In genomic region chr20:62525014-62525413, GRCh38 we compare ENCODE assay signal across 30 cellular contexts. TPM values are rescaled to one million over a fixed set of nuclear protein-coding genes. Genes with fewer than 3 reads are reported as not detected.
"Had no signal": no experiment of that assay in that cellular context is flagged by ENCODE, and none has a peak within 500 bp of the region (broad histone marks: within the 10 kb centered on the region; RNA-seq: fewer than 3 reads in every experiment).

No MANE protein-coding gene starts in this region.

- H3K9me3 ChIP-seq: heart left ventricle, mucosa of descending colon, neutrophil, stomach, thyroid gland, upper lobe of right lung had no signal

- H3K4me1 ChIP-seq: thyroid gland, upper lobe of right lung had no signal

- H3K36me3 Mint-ChIP-seq: activated CD8-positive, alpha-beta memory T cell treated with anti-CD3 and anti-CD28 coated beads, Interleukin-2, amount 10 ng/mL, durations not matched to agents 7 days and 5 days; activated naive CD8-positive, alpha-beta T cell treated with anti-CD3 and anti-CD28 coated beads for 36 hours; natural killer cell treated with Interleukin-12 subunit alpha and Interleukin-12 subunit beta and Interleukin-15 and Interleukin-18, amount 100 ng/mL, for 72 hours; stimulated activated naive B cell treated with anti-CD40 and anti-IgM and Interleukin-4, amounts not matched to agents 10 μg/mL and 1 μg/mL and 100 μg/mL, for 72 hours; WTC11 had no signal

- FAIRE-seq: astrocyte, endothelial cell of umbilical vein had no signal

- DNase-seq: activated CD4-positive, alpha-beta T cell treated with anti-CD3 and anti-CD28 coated beads for 1 hour; activated CD8-positive, alpha-beta memory T cell treated with anti-CD3 and anti-CD28 coated beads, Interleukin-2, amount 10 ng/mL, durations not matched to agents 7 days and 5 days; activated CD8-positive, alpha-beta T cell treated with anti-CD3 and anti-CD28 coated beads, Interleukin-2, amount 10 ng/mL, durations not matched to agents 7 days and 5 days; activated effector memory CD4-positive, alpha-beta T cell treated with Interleukin-2 at 50 U/mL for 16 hours; activated naive CD4-positive, alpha-beta T cell treated with Interleukin-2 at 50 U/mL for 16 hours; activated naive CD8-positive, alpha-beta T cell treated with anti-CD3 and anti-CD28 coated beads for 36 hours; activated T-cell treated with anti-CD3 and anti-CD28 coated beads for 4 hours; activated T-cell treated with anti-CD3 and anti-CD28 coated beads, Interleukin-2, amount 50 U/mL, for 72 hours; amniotic stem cell; brain microvascular endothelial cell; caudate nucleus; heart left ventricle; stimulated activated CD4-positive, alpha-beta T cell treated with anti-CD3 and anti-CD28 coated beads, Interleukin-15, amount 100 ng/mL, for 24 hours; stimulated activated CD4-positive, alpha-beta T cell treated with anti-CD3 and anti-CD28 coated beads, Interleukin-2, amount 100 ng/mL, for 24 hours; stimulated activated naive B cell treated with anti-CD40 and anti-IgM and Interleukin-4, amounts not matched to agents 10 μg/mL and 1 μg/mL and 100 μg/mL, for 72 hours; stomach; T-helper 2 cell; thyroid gland; upper lobe of right lung had no signal

- H3K27me3 ChIP-seq: thyroid gland had no signal

- H3K4me3 ChIP-seq: heart left ventricle, mucosa of descending colon, stomach, thyroid gland, upper lobe of right lung had no signal

- H3K27ac ChIP-seq: brain microvascular endothelial cell, heart left ventricle, neutrophil, stomach, thyroid gland, upper lobe of right lung had no signal

- H3K36me3 ChIP-seq: brain microvascular endothelial cell, heart left ventricle, neutrophil, stomach, thyroid gland, upper lobe of right lung had no signal

- H3K4me3 Mint-ChIP-seq: activated CD8-positive, alpha-beta memory T cell treated with anti-CD3 and anti-CD28 coated beads, Interleukin-2, amount 10 ng/mL, durations not matched to agents 7 days and 5 days; activated CD8-positive, alpha-beta T cell treated with anti-CD3 and anti-CD28 coated beads, Interleukin-2, amount 10 ng/mL, durations not matched to agents 7 days and 5 days; activated T-cell treated with anti-CD3 and anti-CD28 coated beads, Interleukin-2, amount 50 U/mL, for 72 hours; natural killer cell treated with Interleukin-12 subunit alpha and Interleukin-12 subunit beta and Interleukin-15 and Interleukin-18, amount 100 ng/mL, for 72 hours; stimulated activated naive B cell treated with anti-CD40 and anti-IgM and Interleukin-4, amounts not matched to agents 10 μg/mL and 1 μg/mL and 100 μg/mL, for 72 hours; WTC11 had no signal

- H3K27ac Mint-ChIP-seq: activated CD8-positive, alpha-beta memory T cell treated with anti-CD3 and anti-CD28 coated beads, Interleukin-2, amount 10 ng/mL, durations not matched to agents 7 days and 5 days; activated CD8-positive, alpha-beta T cell treated with anti-CD3 and anti-CD28 coated beads, Interleukin-2, amount 10 ng/mL, durations not matched to agents 7 days and 5 days; activated T-cell treated with anti-CD3 and anti-CD28 coated beads, Interleukin-2, amount 50 U/mL, for 72 hours; natural killer cell treated with Interleukin-12 subunit alpha and Interleukin-12 subunit beta and Interleukin-15 and Interleukin-18, amount 100 ng/mL, for 72 hours; progenitor cell of endocrine pancreas; stimulated activated naive B cell treated with anti-CD40 and anti-IgM and Interleukin-4, amounts not matched to agents 10 μg/mL and 1 μg/mL and 100 μg/mL, for 72 hours; WTC11 had no signal

- H3K9me3 Mint-ChIP-seq: activated naive CD8-positive, alpha-beta T cell treated with anti-CD3 and anti-CD28 coated beads for 36 hours; activated T-cell treated with anti-CD3 and anti-CD28 coated beads, Interleukin-2, amount 50 U/mL, for 72 hours; natural killer cell treated with Interleukin-12 subunit alpha and Interleukin-12 subunit beta and Interleukin-15 and Interleukin-18, amount 100 ng/mL, for 72 hours; stimulated activated naive B cell treated with anti-CD40 and anti-IgM and Interleukin-4, amounts not matched to agents 10 μg/mL and 1 μg/mL and 100 μg/mL, for 72 hours; WTC11 had no signal

- ATAC-seq: activated CD8-positive, alpha-beta memory T cell treated with anti-CD3 and anti-CD28 coated beads, Interleukin-2, amount 10 ng/mL, durations not matched to agents 7 days and 5 days; activated CD8-positive, alpha-beta T cell treated with anti-CD3 and anti-CD28 coated beads, Interleukin-2, amount 10 ng/mL, durations not matched to agents 7 days and 5 days; activated T-cell treated with anti-CD3 and anti-CD28 coated beads, Interleukin-2, amount 50 U/mL, for 72 hours; heart left ventricle; mucosa of descending colon; natural killer cell treated with Interleukin-12 subunit alpha and Interleukin-12 subunit beta and Interleukin-15 and Interleukin-18, amount 100 ng/mL, for 72 hours; stimulated activated naive B cell treated with anti-CD40 and anti-IgM and Interleukin-4, amounts not matched to agents 10 μg/mL and 1 μg/mL and 100 μg/mL, for 72 hours; upper lobe of right lung had no signal

RNA-seq across cellular contexts. Expression of gene GATA5, which starts 49.2 kb away (rescaled TPM):
- total RNA-seq: activated CD8-positive, alpha-beta memory T cell treated with anti-CD3 and anti-CD28 coated beads, Interleukin-2, amount 10 ng/mL, durations not matched to agents 7 days and 5 days; activated CD8-positive, alpha-beta T cell treated with anti-CD3 and anti-CD28 coated beads, Interleukin-2, amount 10 ng/mL, durations not matched to agents 7 days and 5 days; activated naive CD8-positive, alpha-beta T cell treated with anti-CD3 and anti-CD28 coated beads for 36 hours; activated T-cell treated with anti-CD3 and anti-CD28 coated beads, Interleukin-2, amount 50 U/mL, for 72 hours; astrocyte; endothelial cell of umbilical vein; kidney epithelial cell; myocyte; natural killer cell treated with Interleukin-12 subunit alpha and Interleukin-12 subunit beta and Interleukin-15 and Interleukin-18, amount 100 ng/mL, for 72 hours; osteocyte; renal cortical epithelial cell had no signal
- polyA plus RNA-seq: endothelial cell of umbilical vein had no signal
